1 cellular context compared by ENCODE assay signal in the genomic region with DNA sequence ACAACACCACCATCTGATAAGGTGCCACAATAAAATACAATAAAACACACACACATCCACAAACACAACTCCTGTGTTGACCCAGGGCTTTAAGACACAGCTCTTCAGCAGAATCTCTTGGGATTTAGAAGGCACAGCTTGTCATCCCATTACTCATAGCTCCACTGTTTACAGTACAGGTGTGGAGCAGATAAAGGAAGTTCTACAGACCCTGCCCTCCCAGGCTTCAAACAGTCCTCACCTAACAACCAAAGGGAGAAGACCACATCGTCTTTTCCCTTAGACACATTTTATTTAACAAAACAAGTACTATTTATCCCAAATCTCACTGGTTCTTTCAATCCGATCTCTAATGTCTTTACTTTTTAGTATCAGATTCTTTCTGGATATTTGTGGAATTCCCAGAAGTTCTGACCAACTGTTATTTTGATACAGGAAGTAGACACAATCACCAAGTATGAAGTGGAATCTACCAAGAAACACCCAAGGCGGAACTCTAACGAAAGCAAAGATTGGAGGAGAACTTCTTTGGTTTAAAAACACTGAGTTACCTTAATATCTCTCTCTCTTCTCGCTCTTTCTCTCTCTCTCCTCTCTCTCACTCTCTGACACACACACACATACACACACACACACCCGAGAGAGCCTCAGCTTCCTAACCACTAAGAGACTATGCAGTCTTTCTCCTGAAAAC.
TF ChIP-seq lines count a peak whose summit lies in the region.

No MANE protein-coding gene starts in this region.

TF ChIP-seq in HEK293, 187 proteins besides CTCF, POLR2A, EP300 and RAD21 (continued from another document and continues in another):
- TF ChIP-seq, protein P1, sequence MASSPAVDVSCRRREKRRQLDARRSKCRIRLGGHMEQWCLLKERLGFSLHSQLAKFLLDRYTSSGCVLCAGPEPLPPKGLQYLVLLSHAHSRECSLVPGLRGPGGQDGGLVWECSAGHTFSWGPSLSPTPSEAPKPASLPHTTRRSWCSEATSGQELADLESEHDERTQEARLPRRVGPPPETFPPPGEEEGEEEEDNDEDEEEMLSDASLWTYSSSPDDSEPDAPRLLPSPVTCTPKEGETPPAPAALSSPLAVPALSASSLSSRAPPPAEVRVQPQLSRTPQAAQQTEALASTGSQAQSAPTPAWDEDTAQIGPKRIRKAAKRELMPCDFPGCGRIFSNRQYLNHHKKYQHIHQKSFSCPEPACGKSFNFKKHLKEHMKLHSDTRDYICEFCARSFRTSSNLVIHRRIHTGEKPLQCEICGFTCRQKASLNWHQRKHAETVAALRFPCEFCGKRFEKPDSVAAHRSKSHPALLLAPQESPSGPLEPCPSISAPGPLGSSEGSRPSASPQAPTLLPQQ (tag by site-specific recombination; IDR thresholded peaks at IDR 0.05), result no peak
- TF ChIP-seq ZNF2 (tag by site-specific recombination; IDR thresholded peaks at IDR 0.05) (peak; percentile 79), KLF1 (tag by site-specific recombination; IDR thresholded peaks at IDR 0.05) (peak; percentile 80), ZNF48 (tag by site-specific recombination; IDR thresholded peaks at IDR 0.05) (no peak), ZNF624 (tag by site-specific recombination; IDR thresholded peaks at IDR 0.05) (no peak), ZNF121 (tag by site-specific recombination; IDR thresholded peaks at IDR 0.05) (no peak), ZNF16 (tag by site-specific recombination; IDR thresholded peaks at IDR 0.05; ENCODE audit: low read depth) (no peak), ZNF157 (tag by site-specific recombination; IDR thresholded peaks at IDR 0.05) (no peak), TCF7L2 (IDR thresholded peaks at IDR 0.05; ENCODE audit: borderline replicate concordance, low read depth, low read length) (no peak), ZNF555 (tag by site-specific recombination; conservative IDR thresholded peaks at IDR 0.05) (no peak), MYNN (tag by site-specific recombination; IDR thresholded peaks at IDR 0.05; ENCODE audit: borderline replicate concordance) (0 out of 2 replicates have a peak, but pooled peaks have one; percentile 79), ZNF660 (tag by site-specific recombination; IDR thresholded peaks at IDR 0.05) (no peak), YY2 (tag by site-specific recombination; IDR thresholded peaks at IDR 0.05) (no peak), ZIC2 (tag by site-specific recombination; IDR thresholded peaks at IDR 0.05) (no peak), ZNF292 (tag by site-specific recombination; IDR thresholded peaks at IDR 0.05; ENCODE audit: borderline replicate concordance, low read depth) (no peak), ZNF311 (tag by site-specific recombination; IDR thresholded peaks at IDR 0.05; ENCODE audit: borderline replicate concordance) (no peak), ZNF76 (tag by site-specific recombination; IDR thresholded peaks at IDR 0.05; ENCODE audit: borderline replicate concordance, low read depth) (no peak), ZXDB (tag by site-specific recombination; IDR thresholded peaks at IDR 0.05) (no peak), ZBTB48 (tag by site-specific recombination; IDR thresholded peaks at IDR 0.05) (no peak), ZBTB17 (tag by site-specific recombination; IDR thresholded peaks at IDR 0.05) (no peak), ZNF529 (tag by site-specific recombination; IDR thresholded peaks at IDR 0.05; ENCODE audit: insufficient replicate concordance) (no peak), ZNF274 (IDR thresholded peaks at IDR 0.05; ENCODE audit: low read length) (no peak), ZNF274 (tag by site-specific recombination; IDR thresholded peaks at IDR 0.05; ENCODE audit: borderline replicate concordance) (no peak), ZNF184 (tag by site-specific recombination; IDR thresholded peaks at IDR 0.05) (no peak), KLF16 (tag by site-specific recombination; IDR thresholded peaks at IDR 0.05) (0 out of 2 replicates have a peak, but pooled peaks have one; percentile 19), ZNF335 (tag by site-specific recombination; conservative IDR thresholded peaks at IDR 0.05) (no peak), ZNF664 (tag by site-specific recombination; IDR thresholded peaks at IDR 0.05) (no peak), ZFP69B (tag by site-specific recombination; IDR thresholded peaks at IDR 0.05) (peak; percentile 69; the same call in 1 of the 2 replicates), SALL2 (tag by site-specific recombination; IDR thresholded peaks at IDR 0.05; ENCODE audit: borderline replicate concordance) (peak; percentile 10; the same call in 1 of the 2 replicates), EGR2 (tag by site-specific recombination; IDR thresholded peaks at IDR 0.05; ENCODE audit: low read depth) (no peak), GFI1B (tag by site-specific recombination; IDR thresholded peaks at IDR 0.05) (peak; percentile 50; the same call in 1 of the 2 replicates), OVOL3 (tag by site-specific recombination; IDR thresholded peaks at IDR 0.05) (no peak), ZNF530 (tag by site-specific recombination; IDR thresholded peaks at IDR 0.05; ENCODE audit: low read depth) (no peak), ZNF350 (tag by site-specific recombination; IDR thresholded peaks at IDR 0.05) (no peak), ZNF175 (tag by site-specific recombination; IDR thresholded peaks at IDR 0.05) (no peak), ZNF433 (tag by site-specific recombination; IDR thresholded peaks at IDR 0.05; ENCODE audit: low read depth) (no peak), PRDM1 (tag by site-specific recombination; IDR thresholded peaks at IDR 0.05) (peak; percentile 73), ZNF510 (tag by site-specific recombination; IDR thresholded peaks at IDR 0.05; ENCODE audit: insufficient replicate concordance) (peak; percentile 72), ZNF416 (tag by site-specific recombination; IDR thresholded peaks at IDR 0.05) (no peak), ZNF596 (tag by site-specific recombination; IDR thresholded peaks at IDR 0.05) (peak; percentile 94), ZNF302 (tag by site-specific recombination; IDR thresholded peaks at IDR 0.05; ENCODE audit: low read depth) (no peak), ZNF404 (tag by site-specific recombination; IDR thresholded peaks at IDR 0.05) (no peak), ZNF354C (tag by site-specific recombination; IDR thresholded peaks at IDR 0.05; ENCODE audit: borderline replicate concordance, low read depth) (no peak), ZNF843 (tag by site-specific recombination; IDR thresholded peaks at IDR 0.05) (no peak), SP7 (tag by site-specific recombination; IDR thresholded peaks at IDR 0.05) (no peak; the same call in 1 of the 2 replicates), SCRT2 (tag by site-specific recombination; IDR thresholded peaks at IDR 0.05) (no peak; the same call in 1 of the 2 replicates)
- TF ChIP-seq, protein P2, sequence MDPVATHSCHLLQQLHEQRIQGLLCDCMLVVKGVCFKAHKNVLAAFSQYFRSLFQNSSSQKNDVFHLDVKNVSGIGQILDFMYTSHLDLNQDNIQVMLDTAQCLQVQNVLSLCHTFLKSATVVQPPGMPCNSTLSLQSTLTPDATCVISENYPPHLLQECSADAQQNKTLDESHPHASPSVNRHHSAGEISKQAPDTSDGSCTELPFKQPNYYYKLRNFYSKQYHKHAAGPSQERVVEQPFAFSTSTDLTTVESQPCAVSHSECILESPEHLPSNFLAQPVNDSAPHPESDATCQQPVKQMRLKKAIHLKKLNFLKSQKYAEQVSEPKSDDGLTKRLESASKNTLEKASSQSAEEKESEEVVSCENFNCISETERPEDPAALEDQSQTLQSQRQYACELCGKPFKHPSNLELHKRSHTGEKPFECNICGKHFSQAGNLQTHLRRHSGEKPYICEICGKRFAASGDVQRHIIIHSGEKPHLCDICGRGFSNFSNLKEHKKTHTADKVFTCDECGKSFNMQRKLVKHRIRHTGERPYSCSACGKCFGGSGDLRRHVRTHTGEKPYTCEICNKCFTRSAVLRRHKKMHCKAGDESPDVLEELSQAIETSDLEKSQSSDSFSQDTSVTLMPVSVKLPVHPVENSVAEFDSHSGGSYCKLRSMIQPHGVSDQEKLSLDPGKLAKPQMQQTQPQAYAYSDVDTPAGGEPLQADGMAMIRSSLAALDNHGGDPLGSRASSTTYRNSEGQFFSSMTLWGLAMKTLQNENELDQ (tag by site-specific recombination; IDR thresholded peaks at IDR 0.05; ENCODE audit: low read depth), result no peak
- TF ChIP-seq, protein P3, sequence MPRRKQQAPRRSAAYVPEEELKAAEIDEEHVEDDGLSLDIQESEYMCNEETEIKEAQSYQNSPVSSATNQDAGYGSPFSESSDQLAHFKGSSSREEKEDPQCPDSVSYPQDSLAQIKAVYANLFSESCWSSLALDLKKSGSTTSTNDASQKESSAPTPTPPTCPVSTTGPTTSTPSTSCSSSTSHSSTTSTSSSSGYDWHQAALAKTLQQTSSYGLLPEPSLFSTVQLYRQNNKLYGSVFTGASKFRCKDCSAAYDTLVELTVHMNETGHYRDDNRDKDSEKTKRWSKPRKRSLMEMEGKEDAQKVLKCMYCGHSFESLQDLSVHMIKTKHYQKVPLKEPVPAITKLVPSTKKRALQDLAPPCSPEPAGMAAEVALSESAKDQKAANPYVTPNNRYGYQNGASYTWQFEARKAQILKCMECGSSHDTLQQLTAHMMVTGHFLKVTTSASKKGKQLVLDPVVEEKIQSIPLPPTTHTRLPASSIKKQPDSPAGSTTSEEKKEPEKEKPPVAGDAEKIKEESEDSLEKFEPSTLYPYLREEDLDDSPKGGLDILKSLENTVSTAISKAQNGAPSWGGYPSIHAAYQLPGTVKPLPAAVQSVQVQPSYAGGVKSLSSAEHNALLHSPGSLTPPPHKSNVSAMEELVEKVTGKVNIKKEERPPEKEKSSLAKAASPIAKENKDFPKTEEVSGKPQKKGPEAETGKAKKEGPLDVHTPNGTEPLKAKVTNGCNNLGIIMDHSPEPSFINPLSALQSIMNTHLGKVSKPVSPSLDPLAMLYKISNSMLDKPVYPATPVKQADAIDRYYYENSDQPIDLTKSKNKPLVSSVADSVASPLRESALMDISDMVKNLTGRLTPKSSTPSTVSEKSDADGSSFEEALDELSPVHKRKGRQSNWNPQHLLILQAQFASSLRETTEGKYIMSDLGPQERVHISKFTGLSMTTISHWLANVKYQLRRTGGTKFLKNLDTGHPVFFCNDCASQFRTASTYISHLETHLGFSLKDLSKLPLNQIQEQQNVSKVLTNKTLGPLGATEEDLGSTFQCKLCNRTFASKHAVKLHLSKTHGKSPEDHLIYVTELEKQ (tag by site-specific recombination; IDR thresholded peaks at IDR 0.05; ENCODE audit: borderline replicate concordance), result peak; percentile 78; the same call in 1 of the 2 replicates
- TF ChIP-seq, protein P4, sequence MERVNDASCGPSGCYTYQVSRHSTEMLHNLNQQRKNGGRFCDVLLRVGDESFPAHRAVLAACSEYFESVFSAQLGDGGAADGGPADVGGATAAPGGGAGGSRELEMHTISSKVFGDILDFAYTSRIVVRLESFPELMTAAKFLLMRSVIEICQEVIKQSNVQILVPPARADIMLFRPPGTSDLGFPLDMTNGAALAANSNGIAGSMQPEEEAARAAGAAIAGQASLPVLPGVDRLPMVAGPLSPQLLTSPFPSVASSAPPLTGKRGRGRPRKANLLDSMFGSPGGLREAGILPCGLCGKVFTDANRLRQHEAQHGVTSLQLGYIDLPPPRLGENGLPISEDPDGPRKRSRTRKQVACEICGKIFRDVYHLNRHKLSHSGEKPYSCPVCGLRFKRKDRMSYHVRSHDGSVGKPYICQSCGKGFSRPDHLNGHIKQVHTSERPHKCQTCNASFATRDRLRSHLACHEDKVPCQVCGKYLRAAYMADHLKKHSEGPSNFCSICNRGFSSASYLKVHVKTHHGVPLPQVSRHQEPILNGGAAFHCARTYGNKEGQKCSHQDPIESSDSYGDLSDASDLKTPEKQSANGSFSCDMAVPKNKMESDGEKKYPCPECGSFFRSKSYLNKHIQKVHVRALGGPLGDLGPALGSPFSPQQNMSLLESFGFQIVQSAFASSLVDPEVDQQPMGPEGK (tag by site-specific recombination; IDR thresholded peaks at IDR 0.05), result no peak
- TF ChIP-seq, protein P5, sequence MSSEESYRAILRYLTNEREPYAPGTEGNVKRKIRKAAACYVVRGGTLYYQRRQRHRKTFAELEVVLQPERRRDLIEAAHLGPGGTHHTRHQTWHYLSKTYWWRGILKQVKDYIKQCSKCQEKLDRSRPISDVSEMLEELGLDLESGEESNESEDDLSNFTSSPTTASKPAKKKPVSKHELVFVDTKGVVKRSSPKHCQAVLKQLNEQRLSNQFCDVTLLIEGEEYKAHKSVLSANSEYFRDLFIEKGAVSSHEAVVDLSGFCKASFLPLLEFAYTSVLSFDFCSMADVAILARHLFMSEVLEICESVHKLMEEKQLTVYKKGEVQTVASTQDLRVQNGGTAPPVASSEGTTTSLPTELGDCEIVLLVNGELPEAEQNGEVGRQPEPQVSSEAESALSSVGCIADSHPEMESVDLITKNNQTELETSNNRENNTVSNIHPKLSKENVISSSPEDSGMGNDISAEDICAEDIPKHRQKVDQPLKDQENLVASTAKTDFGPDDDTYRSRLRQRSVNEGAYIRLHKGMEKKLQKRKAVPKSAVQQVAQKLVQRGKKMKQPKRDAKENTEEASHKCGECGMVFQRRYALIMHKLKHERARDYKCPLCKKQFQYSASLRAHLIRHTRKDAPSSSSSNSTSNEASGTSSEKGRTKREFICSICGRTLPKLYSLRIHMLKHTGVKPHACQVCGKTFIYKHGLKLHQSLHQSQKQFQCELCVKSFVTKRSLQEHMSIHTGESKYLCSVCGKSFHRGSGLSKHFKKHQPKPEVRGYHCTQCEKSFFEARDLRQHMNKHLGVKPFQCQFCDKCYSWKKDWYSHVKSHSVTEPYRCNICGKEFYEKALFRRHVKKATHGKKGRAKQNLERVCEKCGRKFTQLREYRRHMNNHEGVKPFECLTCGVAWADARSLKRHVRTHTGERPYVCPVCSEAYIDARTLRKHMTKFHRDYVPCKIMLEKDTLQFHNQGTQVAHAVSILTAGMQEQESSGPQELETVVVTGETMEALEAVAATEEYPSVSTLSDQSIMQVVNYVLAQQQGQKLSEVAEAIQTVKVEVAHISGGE (tag by site-specific recombination; conservative IDR thresholded peaks at IDR 0.05; ENCODE audit: low read depth), result no peak
- TF ChIP-seq, protein P6, sequence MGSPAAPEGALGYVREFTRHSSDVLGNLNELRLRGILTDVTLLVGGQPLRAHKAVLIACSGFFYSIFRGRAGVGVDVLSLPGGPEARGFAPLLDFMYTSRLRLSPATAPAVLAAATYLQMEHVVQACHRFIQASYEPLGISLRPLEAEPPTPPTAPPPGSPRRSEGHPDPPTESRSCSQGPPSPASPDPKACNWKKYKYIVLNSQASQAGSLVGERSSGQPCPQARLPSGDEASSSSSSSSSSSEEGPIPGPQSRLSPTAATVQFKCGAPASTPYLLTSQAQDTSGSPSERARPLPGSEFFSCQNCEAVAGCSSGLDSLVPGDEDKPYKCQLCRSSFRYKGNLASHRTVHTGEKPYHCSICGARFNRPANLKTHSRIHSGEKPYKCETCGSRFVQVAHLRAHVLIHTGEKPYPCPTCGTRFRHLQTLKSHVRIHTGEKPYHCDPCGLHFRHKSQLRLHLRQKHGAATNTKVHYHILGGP (tag by site-specific recombination; IDR thresholded peaks at IDR 0.05), result no peak
- TF ChIP-seq, protein P7, sequence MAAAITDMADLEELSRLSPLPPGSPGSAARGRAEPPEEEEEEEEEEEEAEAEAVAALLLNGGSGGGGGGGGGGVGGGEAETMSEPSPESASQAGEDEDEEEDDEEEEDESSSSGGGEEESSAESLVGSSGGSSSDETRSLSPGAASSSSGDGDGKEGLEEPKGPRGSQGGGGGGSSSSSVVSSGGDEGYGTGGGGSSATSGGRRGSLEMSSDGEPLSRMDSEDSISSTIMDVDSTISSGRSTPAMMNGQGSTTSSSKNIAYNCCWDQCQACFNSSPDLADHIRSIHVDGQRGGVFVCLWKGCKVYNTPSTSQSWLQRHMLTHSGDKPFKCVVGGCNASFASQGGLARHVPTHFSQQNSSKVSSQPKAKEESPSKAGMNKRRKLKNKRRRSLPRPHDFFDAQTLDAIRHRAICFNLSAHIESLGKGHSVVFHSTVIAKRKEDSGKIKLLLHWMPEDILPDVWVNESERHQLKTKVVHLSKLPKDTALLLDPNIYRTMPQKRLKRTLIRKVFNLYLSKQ (tag by site-specific recombination; IDR thresholded peaks at IDR 0.05; ENCODE audit: borderline replicate concordance), result no peak
